ENCODE assay signal across 22 cellular contexts in the genomic region with DNA sequence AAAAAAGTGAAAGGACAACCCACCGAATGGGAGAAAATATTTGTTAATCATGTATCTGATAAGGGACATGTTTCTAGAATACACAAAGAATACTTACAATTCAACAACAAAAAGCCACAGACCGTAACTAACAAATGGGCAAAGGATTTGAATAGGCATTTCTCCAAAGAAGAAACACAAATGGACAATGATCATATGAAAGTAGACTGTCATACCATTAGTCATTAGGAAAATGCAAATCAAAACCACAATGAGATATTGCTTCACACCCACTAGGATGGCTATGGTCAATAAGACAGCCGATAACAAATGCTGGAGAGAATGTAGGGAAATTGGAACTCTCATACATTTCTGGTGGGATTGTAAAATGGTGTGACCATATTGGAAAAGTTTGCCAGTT.
"Had no signal": no experiment of that assay in that cellular context is flagged by ENCODE, and none has a peak within 500 bp of the region (broad histone marks: within the 10 kb centered on the region; RNA-seq: fewer than 3 reads in every experiment).

No MANE protein-coding gene starts in this region.

- H3K27me3 ChIP-seq: esophagus squamous epithelium, right atrium auricular region, testis, tibial artery had no signal

- H3K27ac Mint-ChIP-seq: naive thymus-derived CD8-positive, alpha-beta T cell; nephron progenitor cell; stimulated activated memory B cell treated with anti-CD40 and anti-IgM and Interleukin-4, amounts not matched to agents 10 μg/mL and 1 μg/mL and 100 μg/mL, for 72 hours; type B pancreatic cell had no signal

- H3K27me3 Mint-ChIP-seq: type B pancreatic cell had no signal

- ATAC-seq: left ventricle myocardium superior; lower lobe of right lung; naive thymus-derived CD8-positive, alpha-beta T cell; sciatic nerve; stimulated activated memory B cell treated with anti-CD40 and anti-IgM and Interleukin-4, amounts not matched to agents 10 μg/mL and 1 μg/mL and 100 μg/mL, for 72 hours; stimulated activated naive CD8-positive, alpha-beta T cell treated with anti-CD3 and anti-CD28 coated beads, Interleukin-15, Interleukin-2, amounts not matched to agents 100 U/mL and 50 U/mL, for 24 hours had no signal

- DNase-seq: effector memory CD4-positive, alpha-beta T cell; erythroblast; esophagus squamous epithelium; hypothalamus; left ventricle myocardium superior; lower lobe of right lung; naive thymus-derived CD8-positive, alpha-beta T cell; nephron progenitor cell; nucleus accumbens; stimulated activated CD4-positive, alpha-beta T cell treated with anti-CD3 and anti-CD28 coated beads, Interleukin-2, amount 100 ng/mL, for 24 hours; stimulated activated CD4-positive, alpha-beta T cell treated with anti-CD3 and anti-CD28 coated beads, Interleukin-4, amount 100 ng/mL, for 24 hours; stimulated activated naive CD8-positive, alpha-beta T cell treated with anti-CD3 and anti-CD28 coated beads, Interleukin-15, Interleukin-2, amounts not matched to agents 100 U/mL and 50 U/mL, for 24 hours; substantia nigra; testis; tibial artery had no signal

- H3K36me3 ChIP-seq: esophagus squamous epithelium, lower lobe of right lung, prostate gland, right atrium auricular region, tibial artery had no signal

- FAIRE-seq: colon, keratinocyte had no signal

- H3K9me3 ChIP-seq: esophagus squamous epithelium, lower lobe of right lung, prostate gland, right atrium auricular region, testis, tibial artery had no signal

- H3K4me3 Mint-ChIP-seq: naive thymus-derived CD8-positive, alpha-beta T cell; nephron progenitor cell; stimulated activated memory B cell treated with anti-CD40 and anti-IgM and Interleukin-4, amounts not matched to agents 10 μg/mL and 1 μg/mL and 100 μg/mL, for 72 hours; type B pancreatic cell had no signal

- H3K36me3 Mint-ChIP-seq: stimulated activated memory B cell treated with anti-CD40 and anti-IgM and Interleukin-4, amounts not matched to agents 10 μg/mL and 1 μg/mL and 100 μg/mL, for 72 hours; type B pancreatic cell had no signal

- H3K9me3 Mint-ChIP-seq: nephron progenitor cell; stimulated activated memory B cell treated with anti-CD40 and anti-IgM and Interleukin-4, amounts not matched to agents 10 μg/mL and 1 μg/mL and 100 μg/mL, for 72 hours; type B pancreatic cell had no signal

- H3K4me1 ChIP-seq: esophagus squamous epithelium, lower lobe of right lung, prostate gland, right atrium auricular region, testis, tibial artery had no signal

- H3K4me3 ChIP-seq: esophagus squamous epithelium, lower lobe of right lung, prostate gland, right atrium auricular region, testis, tibial artery had no signal

- H3K27ac ChIP-seq: esophagus squamous epithelium, lower lobe of right lung, prostate gland, right atrium auricular region, testis, tibial artery had no signal
